ENCODE assay signal across 8 cellular contexts in the genomic region with DNA sequence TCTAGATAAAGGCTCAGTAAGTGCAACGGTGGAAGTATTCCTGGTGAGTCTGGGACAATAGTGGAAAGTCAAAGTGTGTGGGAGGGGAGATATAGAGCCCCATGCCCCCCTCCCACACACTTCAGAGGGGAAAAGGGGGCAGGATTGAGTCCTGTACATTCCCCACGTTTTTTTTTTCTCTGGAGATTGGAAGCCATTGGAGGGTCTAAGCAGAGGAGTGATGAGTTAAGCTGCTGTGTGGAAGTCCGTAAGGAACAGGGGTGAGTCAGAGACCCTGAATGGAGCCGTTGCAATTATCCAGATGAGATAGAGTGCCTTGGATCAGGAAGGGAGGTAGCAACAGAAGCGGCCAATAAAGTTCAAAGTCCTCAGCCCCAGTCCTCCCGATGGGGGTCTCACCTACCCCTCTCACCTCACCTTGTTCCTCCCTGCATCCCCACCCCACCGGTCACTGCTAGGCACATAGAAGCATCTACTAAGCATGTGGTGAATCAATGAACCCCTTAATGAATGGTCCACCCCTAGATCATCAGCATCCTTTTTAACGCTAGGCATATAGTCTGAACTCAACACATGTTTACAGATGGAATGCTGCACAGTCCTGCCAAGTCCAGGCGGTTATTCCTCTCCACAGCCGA. TPM values are rescaled to one million over a fixed set of nuclear protein-coding genes. Genes with fewer than 3 reads are reported as not detected.
DNase-seq lines count a peak whose midpoint lies in the region; ATAC-seq and TF ChIP-seq lines count a peak whose summit lies in the region.

No MANE protein-coding gene starts in this region.

- H4K5ac ChIP-seq in IMR-90 (ENCODE audit: low read depth, low read length), result peak overlapping the region; percentile 65

- peak overlapping the region; percentile 77 for H3K27ac ChIP-seq in IMR-90 (ENCODE audit: insufficient read depth, low read length)
- peak overlapping the region; percentile 82 for H3K27ac ChIP-seq in temporal lobe (ENCODE audit: low read depth, low read length)

- H2BK20ac ChIP-seq in IMR-90 (ENCODE audit: low read depth, low read length), result peak overlapping the region; percentile 64; the same call in 1 of the 2 replicates

- peaks cover 20 to 29% of the 10 kb centered on the region in 2 experiments for H3K79me1 ChIP-seq in IMR-90 (ENCODE audit: low read depth in 1 of 2, low read length in 2 of 2)

- peak overlapping the region; percentile 77; the same call in 2 of the 3 replicates for H2BK15ac ChIP-seq in IMR-90 (ENCODE audit: low read depth, low read length)

- 14% methylated on average over 3 of the region's 10 CpGs; no CpG with 5 or more reads in 1 of the 2 experiments for WGBS in IMR-90 (ENCODE audit: extremely low coverage in 2 of 2, insufficient read length in 1 of 2), 2 experiments

- POLR2A ChIA-PET in IMR-90 (lab: Charles Lee; ENCODE audit: unreplicated experiment), result interaction anchor here (0.9 kb wide), 1 partner anchor 36 kb away, joined by 3 read pairs; no protein-coding TSS in a partner anchor

- H2BK120ac ChIP-seq in IMR-90 (ENCODE audit: low read depth, low read length), result peak overlapping the region; percentile 64

- intact Hi-C loops in IMR-90 (cut with micrococcal nuclease), result loop anchor here (2.0 to 5.0 kb wide), 2 partner anchors 39 to 100 kb away; a partner anchor contains a TSS

- peak overlapping the region; percentile 99 for H2AK9ac ChIP-seq in IMR-90 (replicated peaks; ENCODE audit: low read depth, low read length, poor library complexity)

- H3K9me3 ChIP-seq in IMR-90 (ENCODE audit: control insufficient read depth, insufficient read depth, low read length), result no peaks in the 10 kb centered on the region

- H2AK5ac ChIP-seq in IMR-90 (ENCODE audit: low read depth, low read length), result peak overlapping the region; percentile 97

- no peaks in the 10 kb centered on the region for H4K20me1 ChIP-seq in IMR-90 (ENCODE audit: insufficient read depth, low read length)

- DNase-seq in ELR (ENCODE audit: low read depth), result peak; percentile 87
- DNase-seq in IMR-90, result peak; percentile 63
- DNase-seq in astrocyte of the hippocampus (ENCODE audit: low read depth, low spot score), result peak; percentile 42
- DNase-seq in kidney epithelial cell (ENCODE audit: low read depth), result peak; percentile 39
- DNase-seq in midbrain (lab: John Stamatoyannopoulos, UW), result no peak
- no peak for DNase-seq in cerebellar nuclear complex (lab: John Stamatoyannopoulos, UW)

- peak overlapping the region; percentile 97 to 98 for H4K8ac ChIP-seq in IMR-90 (ENCODE audit: low read depth in 2 of 2, low read length in 2 of 2)

- peaks cover 15% of the 10 kb centered on the region for H3K9me1 ChIP-seq in IMR-90 (ENCODE audit: insufficient read depth, low read length)

- peak overlapping the region; percentile 12 for H3K18ac ChIP-seq in IMR-90 (ENCODE audit: low read depth, low read length)

- H2BK5ac ChIP-seq in IMR-90 (ENCODE audit: low read depth, low read length, poor library complexity, severe bottlenecking), result peak overlapping the region; percentile 72

- H3K4me3 ChIP-seq in IMR-90 (ENCODE audit: insufficient read depth, low read depth, low read length) (peak overlapping the region; percentile 86), kidney epithelial cell (ENCODE audit: low read depth, low read length) (peak overlapping the region; percentile 82)

- TF ChIP-seq POLR2A in IMR-90 (IDR thresholded peaks at IDR 0.05; ENCODE audit: low read depth, low read length), result no peak

- dilution Hi-C loops in IMR-90 (cut with HindIII; ENCODE audit: low sequenced_read_pairs, unreplicated experiment), result no loop called here

- peaks cover 7% of the 10 kb centered on the region for H3K4me1 ChIP-seq in IMR-90 (ENCODE audit: control insufficient read depth, insufficient read depth, low read length)

- no peak for TF ChIP-seq RAD21 in IMR-90 (IDR thresholded peaks at IDR 0.05; ENCODE audit: low read length)

- CTCF ChIA-PET in IMR-90 (lab: Yijun Ruan, JAX), result no interaction called here

- H4K91ac ChIP-seq in IMR-90 (ENCODE audit: insufficient read depth, low read depth, low read length), result peak overlapping the region; percentile 83

- H2AFZ ChIP-seq in IMR-90 (replicated peaks; ENCODE audit: low read length, poor library complexity), result peak overlapping the region; percentile 98

- peak; percentile 34 for ATAC-seq in IMR-90 (ENCODE audit: low read depth)
- ATAC-seq in GM18511 (IDR thresholded peaks at IDR 0.05; ENCODE audit: unreplicated experiment), result no peak

- peak overlapping the region; percentile 86 for H3K9ac ChIP-seq in IMR-90 (ENCODE audit: low read depth, low read length)

- in situ Hi-C loops in IMR-90 (cut with MboI; ENCODE audit: low sequenced_read_pairs), result no loop called here

- H3K27me3 ChIP-seq in IMR-90 (ENCODE audit: control insufficient read depth, insufficient read depth, low read length) (no peaks in the 10 kb centered on the region), kidney epithelial cell (ENCODE audit: control insufficient read depth, insufficient read depth, low read length) (no peaks in the 10 kb centered on the region)

- TF ChIP-seq CTCF in IMR-90 (conservative IDR thresholded peaks at IDR 0.05; ENCODE audit: low read depth, low read length) (no peak), kidney epithelial cell (IDR thresholded peaks at IDR 0.05; ENCODE audit: insufficient read depth, low read length, poor library complexity, severe bottlenecking) (no peak)

- peak overlapping the region; percentile 89 for H3K14ac ChIP-seq in IMR-90 (replicated peaks; ENCODE audit: low read depth, low read length)

- peak overlapping the region; percentile 85 for H3K23ac ChIP-seq in IMR-90 (ENCODE audit: low read depth, low read length)

- peak overlapping the region; percentile 82 for H3K4me2 ChIP-seq in IMR-90 (ENCODE audit: low read depth, low read length)

- peak overlapping the region; percentile 66 for H3K56ac ChIP-seq in IMR-90 (ENCODE audit: extremely low read depth, insufficient read depth, low read length)

- BruUV-seq in IMR-90 (replicated peaks; lab: Mats Ljungman, UMichigan), result no TSS peak

- H3K36me3 ChIP-seq in IMR-90 (ENCODE audit: control insufficient read depth, insufficient read depth, low read length), result peaks cover 2% of the 10 kb centered on the region; the same call in 1 of the 2 replicates
- no peaks in the 10 kb centered on the region for H3K36me3 ChIP-seq in kidney epithelial cell (ENCODE audit: control insufficient read depth, insufficient read depth, low read length)

- H3K4ac ChIP-seq in IMR-90 (ENCODE audit: low read depth, low read length), result peak overlapping the region; percentile 93

TF ChIP-seq in IMR-90, 13 proteins besides CTCF, POLR2A, EP300 and RAD21:
- TF ChIP-seq RCOR1 (IDR thresholded peaks at IDR 0.05; ENCODE audit: insufficient replicate concordance, low read length), result no peak
- TF ChIP-seq NFE2L2 (IDR thresholded peaks at IDR 0.05; ENCODE audit: low read depth, low read length), result no peak
- no peak for TF ChIP-seq RFX5 (IDR thresholded peaks at IDR 0.05; ENCODE audit: low read depth, low read length)
- TF ChIP-seq CEBPB (IDR thresholded peaks at IDR 0.05; ENCODE audit: low read depth, low read length), result no peak
- no peak for TF ChIP-seq MAZ (IDR thresholded peaks at IDR 0.05; ENCODE audit: borderline replicate concordance, low read depth, low read length)
- TF ChIP-seq FOS (IDR thresholded peaks at IDR 0.05; ENCODE audit: low read depth, low read length), result no peak
- TF ChIP-seq, protein P1, sequence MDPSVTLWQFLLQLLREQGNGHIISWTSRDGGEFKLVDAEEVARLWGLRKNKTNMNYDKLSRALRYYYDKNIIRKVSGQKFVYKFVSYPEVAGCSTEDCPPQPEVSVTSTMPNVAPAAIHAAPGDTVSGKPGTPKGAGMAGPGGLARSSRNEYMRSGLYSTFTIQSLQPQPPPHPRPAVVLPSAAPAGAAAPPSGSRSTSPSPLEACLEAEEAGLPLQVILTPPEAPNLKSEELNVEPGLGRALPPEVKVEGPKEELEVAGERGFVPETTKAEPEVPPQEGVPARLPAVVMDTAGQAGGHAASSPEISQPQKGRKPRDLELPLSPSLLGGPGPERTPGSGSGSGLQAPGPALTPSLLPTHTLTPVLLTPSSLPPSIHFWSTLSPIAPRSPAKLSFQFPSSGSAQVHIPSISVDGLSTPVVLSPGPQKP (IDR thresholded peaks at IDR 0.05; ENCODE audit: borderline replicate concordance, low read depth, low read length), result no peak
- no peak for TF ChIP-seq MXI1 (IDR thresholded peaks at IDR 0.05; ENCODE audit: borderline replicate concordance, low read depth, low read length)
- TF ChIP-seq, protein P2, sequence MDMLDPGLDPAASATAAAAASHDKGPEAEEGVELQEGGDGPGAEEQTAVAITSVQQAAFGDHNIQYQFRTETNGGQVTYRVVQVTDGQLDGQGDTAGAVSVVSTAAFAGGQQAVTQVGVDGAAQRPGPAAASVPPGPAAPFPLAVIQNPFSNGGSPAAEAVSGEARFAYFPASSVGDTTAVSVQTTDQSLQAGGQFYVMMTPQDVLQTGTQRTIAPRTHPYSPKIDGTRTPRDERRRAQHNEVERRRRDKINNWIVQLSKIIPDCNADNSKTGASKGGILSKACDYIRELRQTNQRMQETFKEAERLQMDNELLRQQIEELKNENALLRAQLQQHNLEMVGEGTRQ (IDR thresholded peaks at IDR 0.05; ENCODE audit: low read depth, low read length), result no peak
- TF ChIP-seq MAFK (IDR thresholded peaks at IDR 0.05; ENCODE audit: low read depth, low read length), result no peak
- no peak for TF ChIP-seq BHLHE40 (IDR thresholded peaks at IDR 0.05; ENCODE audit: low read depth, low read length)
- TF ChIP-seq SMC3 (IDR thresholded peaks at IDR 0.05; ENCODE audit: low read depth, low read length), result no peak
- no peak for TF ChIP-seq CHD1 (IDR thresholded peaks at IDR 0.05; ENCODE audit: low read depth, low read length)

RNA-seq across cellular contexts. Expression of a gene that starts 0.7 kb away (rescaled TPM):
- total RNA-seq in IMR-90 (2012; rRNA removed) (3.6 and 5.0 TPM in 2 replicates), kidney epithelial cell (9.4 and 9.9 TPM in 2 replicates), temporal lobe (4.4 TPM)
- polyA plus RNA-seq in IMR-90 (2012; rRNA removed), result 4.0 and 4.1 TPM in 2 replicates
- 1.5 and 2.1 TPM in 2 replicates for polyA plus RNA-seq in IMR-90 (2012; cell fraction: cytosol; rRNA removed)
- polyA plus RNA-seq in IMR-90 (2012; cell fraction: nucleus; rRNA removed; ENCODE audit: low replicate concordance), result 17.0 and 18.2 TPM in 2 replicates

Comparison
In these comparisons a context has a peak if more than half of its experiments do, and no peak if none do; other contexts are left out.
1. DNase-seq: peak in ELR (single experiment), IMR-90 (single experiment), astrocyte of the hippocampus (single experiment) and kidney epithelial cell (single experiment); none in midbrain (single experiment) and cerebellar nuclear complex (0 of 2).